In the genomic region with DNA sequence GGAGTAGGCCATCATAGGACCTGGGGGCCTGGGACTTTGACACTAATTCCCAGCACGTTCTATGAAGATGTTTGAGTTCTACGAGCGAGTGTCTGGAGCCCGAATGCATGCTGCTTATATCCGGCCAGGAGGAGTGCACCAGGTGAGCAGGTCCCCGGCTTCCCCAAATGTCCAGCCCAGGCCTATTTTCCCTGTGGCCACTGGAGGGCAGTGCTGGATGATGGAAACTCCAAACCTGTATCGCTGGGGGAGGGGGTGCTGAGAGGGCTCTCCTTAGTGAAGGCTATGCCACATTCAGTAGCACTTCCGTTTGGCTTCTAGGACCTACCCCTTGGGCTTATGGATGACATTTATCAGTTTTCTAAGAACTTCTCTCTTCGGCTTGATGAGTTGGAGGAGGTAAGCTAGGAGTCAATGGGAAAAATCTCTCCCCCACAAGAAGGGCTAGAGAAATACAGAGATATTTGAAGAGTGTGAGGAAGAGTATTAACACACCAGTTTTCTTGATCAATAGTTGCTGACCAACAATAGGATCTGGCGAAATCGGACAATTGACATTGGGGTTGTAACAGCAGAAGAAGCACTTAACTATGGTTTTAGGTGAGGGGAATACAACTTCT, we compare ENCODE assay signal across 2 cellular contexts.
TF ChIP-seq lines count a peak whose summit lies in the region.

No MANE protein-coding gene starts in this region.

TF ChIP-seq in HCT116, 20 proteins besides CTCF, POLR2A, EP300 and RAD21:
- TF ChIP-seq POLR2AphosphoS5 (IDR thresholded peaks at IDR 0.05; ENCODE audit: low read depth, low read length) = no peak
- no peak for TF ChIP-seq EZH2 (IDR thresholded peaks at IDR 0.05)
- no peak for TF ChIP-seq FOSL1 (IDR thresholded peaks at IDR 0.05; ENCODE audit: low read depth)
- peak; percentile 43 for TF ChIP-seq YY1 (IDR thresholded peaks at IDR 0.05; ENCODE audit: extremely low read depth, insufficient replicate concordance, low read depth, low read length)
TF ChIP-seq in HCT116: peak in this region for 1.

TF ChIP-seq in K562, 482 proteins besides CTCF, POLR2A, EP300 and RAD21 (continues in another document):
- TF ChIP-seq NFIC (IDR thresholded peaks at IDR 0.05) (no peak), NFRKB (IDR thresholded peaks at IDR 0.05; ENCODE audit: low read depth) (no peak), KDM4B (IDR thresholded peaks at IDR 0.05; ENCODE audit: borderline replicate concordance in 2 of 2, low read depth in 1 of 2) (no peak), TOE1 (IDR thresholded peaks at IDR 0.05; ENCODE audit: borderline replicate concordance) (no peak), TOE1 (CRISPR knock-in tag; IDR thresholded peaks at IDR 0.05; ENCODE audit: borderline replicate concordance, low read depth) (no peak), RBFOX2 (IDR thresholded peaks at IDR 0.05; ENCODE audit: low read depth, low read length) (0 out of 2 replicates have a peak, but pooled peaks have one; percentile 4), ZNF263 (CRISPR knock-in tag; IDR thresholded peaks at IDR 0.05; ENCODE audit: borderline replicate concordance) (no peak), ZNF133 (CRISPR knock-in tag; IDR thresholded peaks at IDR 0.05) (no peak), ESRRB (CRISPR knock-in tag; IDR thresholded peaks at IDR 0.05; ENCODE audit: borderline replicate concordance) (no peak), STAT5A (IDR thresholded peaks at IDR 0.05; ENCODE audit: borderline replicate concordance, low read length) (no peak), ZNF583 (CRISPR knock-in tag; IDR thresholded peaks at IDR 0.05) (no peak), PTBP1 (IDR thresholded peaks at IDR 0.05; ENCODE audit: low read depth, low read length) (no peak), ZNF197 (CRISPR knock-in tag; IDR thresholded peaks at IDR 0.05; ENCODE audit: low read depth) (no peak), MBD2 (IDR thresholded peaks at IDR 0.05; ENCODE audit: borderline replicate concordance, low read depth) (no peak), ZNF507 (tag; conservative IDR thresholded peaks at IDR 0.05) (no peak), SMAD4 (CRISPR knock-in tag; conservative IDR thresholded peaks at IDR 0.05) (no peak), GATA2 (CRISPR knock-in tag; IDR thresholded peaks at IDR 0.05) (no peak), GATAD2B (IDR thresholded peaks at IDR 0.05; ENCODE audit: borderline replicate concordance) (peak; percentile 54; the same call in 1 of the 2 replicates), CSDE1 (IDR thresholded peaks at IDR 0.05) (no peak), KLF1 (tag; IDR thresholded peaks at IDR 0.05) (no peak), ZNF695 (CRISPR knock-in tag; IDR thresholded peaks at IDR 0.05) (no peak), HNRNPLL (IDR thresholded peaks at IDR 0.05; ENCODE audit: low read depth, low read length, poor library complexity, severe bottlenecking) (no peak), KAT7 (CRISPR knock-in tag; IDR thresholded peaks at IDR 0.05; ENCODE audit: borderline replicate concordance) (no peak), GABPA (tag; conservative IDR thresholded peaks at IDR 0.05; ENCODE audit: low read depth) (0 out of 2 replicates have a peak, but pooled peaks have one; percentile 41), DDX20 (tag; IDR thresholded peaks at IDR 0.05; ENCODE audit: low read depth) (no peak), ETV1 (tag; conservative IDR thresholded peaks at IDR 0.05; ENCODE audit: low read depth) (peak; percentile 57)
- TF ChIP-seq, protein P1, sequence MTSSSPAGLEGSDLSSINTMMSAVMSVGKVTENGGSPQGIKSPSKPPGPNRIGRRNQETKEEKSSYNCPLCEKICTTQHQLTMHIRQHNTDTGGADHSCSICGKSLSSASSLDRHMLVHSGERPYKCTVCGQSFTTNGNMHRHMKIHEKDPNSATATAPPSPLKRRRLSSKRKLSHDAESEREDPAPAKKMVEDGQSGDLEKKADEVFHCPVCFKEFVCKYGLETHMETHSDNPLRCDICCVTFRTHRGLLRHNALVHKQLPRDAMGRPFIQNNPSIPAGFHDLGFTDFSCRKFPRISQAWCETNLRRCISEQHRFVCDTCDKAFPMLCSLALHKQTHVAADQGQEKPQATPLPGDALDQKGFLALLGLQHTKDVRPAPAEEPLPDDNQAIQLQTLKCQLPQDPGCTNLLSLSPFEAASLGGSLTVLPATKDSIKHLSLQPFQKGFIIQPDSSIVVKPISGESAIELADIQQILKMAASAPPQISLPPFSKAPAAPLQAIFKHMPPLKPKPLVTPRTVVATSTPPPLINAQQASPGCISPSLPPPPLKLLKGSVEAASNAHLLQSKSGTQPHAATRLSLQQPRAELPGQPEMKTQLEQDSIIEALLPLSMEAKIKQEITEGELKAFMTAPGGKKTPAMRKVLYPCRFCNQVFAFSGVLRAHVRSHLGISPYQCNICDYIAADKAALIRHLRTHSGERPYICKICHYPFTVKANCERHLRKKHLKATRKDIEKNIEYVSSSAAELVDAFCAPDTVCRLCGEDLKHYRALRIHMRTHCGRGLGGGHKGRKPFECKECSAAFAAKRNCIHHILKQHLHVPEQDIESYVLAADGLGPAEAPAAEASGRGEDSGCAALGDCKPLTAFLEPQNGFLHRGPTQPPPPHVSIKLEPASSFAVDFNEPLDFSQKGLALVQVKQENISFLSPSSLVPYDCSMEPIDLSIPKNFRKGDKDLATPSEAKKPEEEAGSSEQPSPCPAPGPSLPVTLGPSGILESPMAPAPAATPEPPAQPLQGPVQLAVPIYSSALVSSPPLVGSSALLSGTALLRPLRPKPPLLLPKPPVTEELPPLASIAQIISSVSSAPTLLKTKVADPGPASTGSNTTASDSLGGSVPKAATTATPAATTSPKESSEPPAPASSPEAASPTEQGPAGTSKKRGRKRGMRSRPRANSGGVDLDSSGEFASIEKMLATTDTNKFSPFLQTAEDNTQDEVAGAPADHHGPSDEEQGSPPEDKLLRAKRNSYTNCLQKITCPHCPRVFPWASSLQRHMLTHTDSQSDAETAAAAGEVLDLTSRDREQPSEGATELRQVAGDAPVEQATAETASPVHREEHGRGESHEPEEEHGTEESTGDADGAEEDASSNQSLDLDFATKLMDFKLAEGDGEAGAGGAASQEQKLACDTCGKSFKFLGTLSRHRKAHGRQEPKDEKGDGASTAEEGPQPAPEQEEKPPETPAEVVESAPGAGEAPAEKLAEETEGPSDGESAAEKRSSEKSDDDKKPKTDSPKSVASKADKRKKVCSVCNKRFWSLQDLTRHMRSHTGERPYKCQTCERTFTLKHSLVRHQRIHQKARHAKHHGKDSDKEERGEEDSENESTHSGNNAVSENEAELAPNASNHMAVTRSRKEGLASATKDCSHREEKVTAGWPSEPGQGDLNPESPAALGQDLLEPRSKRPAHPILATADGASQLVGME (CRISPR knock-in tag; IDR thresholded peaks at IDR 0.05) = no peak
- TF ChIP-seq, protein P2, sequence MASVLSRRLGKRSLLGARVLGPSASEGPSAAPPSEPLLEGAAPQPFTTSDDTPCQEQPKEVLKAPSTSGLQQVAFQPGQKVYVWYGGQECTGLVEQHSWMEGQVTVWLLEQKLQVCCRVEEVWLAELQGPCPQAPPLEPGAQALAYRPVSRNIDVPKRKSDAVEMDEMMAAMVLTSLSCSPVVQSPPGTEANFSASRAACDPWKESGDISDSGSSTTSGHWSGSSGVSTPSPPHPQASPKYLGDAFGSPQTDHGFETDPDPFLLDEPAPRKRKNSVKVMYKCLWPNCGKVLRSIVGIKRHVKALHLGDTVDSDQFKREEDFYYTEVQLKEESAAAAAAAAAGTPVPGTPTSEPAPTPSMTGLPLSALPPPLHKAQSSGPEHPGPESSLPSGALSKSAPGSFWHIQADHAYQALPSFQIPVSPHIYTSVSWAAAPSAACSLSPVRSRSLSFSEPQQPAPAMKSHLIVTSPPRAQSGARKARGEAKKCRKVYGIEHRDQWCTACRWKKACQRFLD (CRISPR knock-in tag; IDR thresholded peaks at IDR 0.05) = no peak
- TF ChIP-seq, protein P3, sequence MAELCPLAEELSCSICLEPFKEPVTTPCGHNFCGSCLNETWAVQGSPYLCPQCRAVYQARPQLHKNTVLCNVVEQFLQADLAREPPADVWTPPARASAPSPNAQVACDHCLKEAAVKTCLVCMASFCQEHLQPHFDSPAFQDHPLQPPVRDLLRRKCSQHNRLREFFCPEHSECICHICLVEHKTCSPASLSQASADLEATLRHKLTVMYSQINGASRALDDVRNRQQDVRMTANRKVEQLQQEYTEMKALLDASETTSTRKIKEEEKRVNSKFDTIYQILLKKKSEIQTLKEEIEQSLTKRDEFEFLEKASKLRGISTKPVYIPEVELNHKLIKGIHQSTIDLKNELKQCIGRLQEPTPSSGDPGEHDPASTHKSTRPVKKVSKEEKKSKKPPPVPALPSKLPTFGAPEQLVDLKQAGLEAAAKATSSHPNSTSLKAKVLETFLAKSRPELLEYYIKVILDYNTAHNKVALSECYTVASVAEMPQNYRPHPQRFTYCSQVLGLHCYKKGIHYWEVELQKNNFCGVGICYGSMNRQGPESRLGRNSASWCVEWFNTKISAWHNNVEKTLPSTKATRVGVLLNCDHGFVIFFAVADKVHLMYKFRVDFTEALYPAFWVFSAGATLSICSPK (IDR thresholded peaks at IDR 0.05; ENCODE audit: borderline replicate concordance) = no peak
- TF ChIP-seq, protein P4, sequence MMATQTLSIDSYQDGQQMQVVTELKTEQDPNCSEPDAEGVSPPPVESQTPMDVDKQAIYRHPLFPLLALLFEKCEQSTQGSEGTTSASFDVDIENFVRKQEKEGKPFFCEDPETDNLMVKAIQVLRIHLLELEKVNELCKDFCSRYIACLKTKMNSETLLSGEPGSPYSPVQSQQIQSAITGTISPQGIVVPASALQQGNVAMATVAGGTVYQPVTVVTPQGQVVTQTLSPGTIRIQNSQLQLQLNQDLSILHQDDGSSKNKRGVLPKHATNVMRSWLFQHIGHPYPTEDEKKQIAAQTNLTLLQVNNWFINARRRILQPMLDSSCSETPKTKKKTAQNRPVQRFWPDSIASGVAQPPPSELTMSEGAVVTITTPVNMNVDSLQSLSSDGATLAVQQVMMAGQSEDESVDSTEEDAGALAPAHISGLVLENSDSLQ (IDR thresholded peaks at IDR 0.05) = no peak
- TF ChIP-seq, protein P5, sequence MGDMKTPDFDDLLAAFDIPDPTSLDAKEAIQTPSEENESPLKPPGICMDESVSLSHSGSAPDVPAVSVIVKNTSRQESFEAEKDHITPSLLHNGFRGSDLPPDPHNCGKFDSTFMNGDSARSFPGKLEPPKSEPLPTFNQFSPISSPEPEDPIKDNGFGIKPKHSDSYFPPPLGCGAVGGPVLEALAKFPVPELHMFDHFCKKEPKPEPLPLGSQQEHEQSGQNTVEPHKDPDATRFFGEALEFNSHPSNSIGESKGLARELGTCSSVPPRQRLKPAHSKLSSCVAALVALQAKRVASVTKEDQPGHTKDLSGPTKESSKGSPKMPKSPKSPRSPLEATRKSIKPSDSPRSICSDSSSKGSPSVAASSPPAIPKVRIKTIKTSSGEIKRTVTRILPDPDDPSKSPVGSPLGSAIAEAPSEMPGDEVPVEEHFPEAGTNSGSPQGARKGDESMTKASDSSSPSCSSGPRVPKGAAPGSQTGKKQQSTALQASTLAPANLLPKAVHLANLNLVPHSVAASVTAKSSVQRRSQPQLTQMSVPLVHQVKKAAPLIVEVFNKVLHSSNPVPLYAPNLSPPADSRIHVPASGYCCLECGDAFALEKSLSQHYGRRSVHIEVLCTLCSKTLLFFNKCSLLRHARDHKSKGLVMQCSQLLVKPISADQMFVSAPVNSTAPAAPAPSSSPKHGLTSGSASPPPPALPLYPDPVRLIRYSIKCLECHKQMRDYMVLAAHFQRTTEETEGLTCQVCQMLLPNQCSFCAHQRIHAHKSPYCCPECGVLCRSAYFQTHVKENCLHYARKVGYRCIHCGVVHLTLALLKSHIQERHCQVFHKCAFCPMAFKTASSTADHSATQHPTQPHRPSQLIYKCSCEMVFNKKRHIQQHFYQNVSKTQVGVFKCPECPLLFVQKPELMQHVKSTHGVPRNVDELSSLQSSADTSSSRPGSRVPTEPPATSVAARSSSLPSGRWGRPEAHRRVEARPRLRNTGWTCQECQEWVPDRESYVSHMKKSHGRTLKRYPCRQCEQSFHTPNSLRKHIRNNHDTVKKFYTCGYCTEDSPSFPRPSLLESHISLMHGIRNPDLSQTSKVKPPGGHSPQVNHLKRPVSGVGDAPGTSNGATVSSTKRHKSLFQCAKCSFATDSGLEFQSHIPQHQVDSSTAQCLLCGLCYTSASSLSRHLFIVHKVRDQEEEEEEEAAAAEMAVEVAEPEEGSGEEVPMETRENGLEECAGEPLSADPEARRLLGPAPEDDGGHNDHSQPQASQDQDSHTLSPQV (IDR thresholded peaks at IDR 0.05) = 0 out of 2 replicates have a peak, but pooled peaks have one; percentile 22
- TF ChIP-seq, protein P6, sequence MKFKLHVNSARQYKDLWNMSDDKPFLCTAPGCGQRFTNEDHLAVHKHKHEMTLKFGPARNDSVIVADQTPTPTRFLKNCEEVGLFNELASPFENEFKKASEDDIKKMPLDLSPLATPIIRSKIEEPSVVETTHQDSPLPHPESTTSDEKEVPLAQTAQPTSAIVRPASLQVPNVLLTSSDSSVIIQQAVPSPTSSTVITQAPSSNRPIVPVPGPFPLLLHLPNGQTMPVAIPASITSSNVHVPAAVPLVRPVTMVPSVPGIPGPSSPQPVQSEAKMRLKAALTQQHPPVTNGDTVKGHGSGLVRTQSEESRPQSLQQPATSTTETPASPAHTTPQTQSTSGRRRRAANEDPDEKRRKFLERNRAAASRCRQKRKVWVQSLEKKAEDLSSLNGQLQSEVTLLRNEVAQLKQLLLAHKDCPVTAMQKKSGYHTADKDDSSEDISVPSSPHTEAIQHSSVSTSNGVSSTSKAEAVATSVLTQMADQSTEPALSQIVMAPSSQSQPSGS (CRISPR knock-in tag; IDR thresholded peaks at IDR 0.05) = no peak
- TF ChIP-seq, protein P7, sequence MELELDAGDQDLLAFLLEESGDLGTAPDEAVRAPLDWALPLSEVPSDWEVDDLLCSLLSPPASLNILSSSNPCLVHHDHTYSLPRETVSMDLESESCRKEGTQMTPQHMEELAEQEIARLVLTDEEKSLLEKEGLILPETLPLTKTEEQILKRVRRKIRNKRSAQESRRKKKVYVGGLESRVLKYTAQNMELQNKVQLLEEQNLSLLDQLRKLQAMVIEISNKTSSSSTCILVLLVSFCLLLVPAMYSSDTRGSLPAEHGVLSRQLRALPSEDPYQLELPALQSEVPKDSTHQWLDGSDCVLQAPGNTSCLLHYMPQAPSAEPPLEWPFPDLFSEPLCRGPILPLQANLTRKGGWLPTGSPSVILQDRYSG (tag; conservative IDR thresholded peaks at IDR 0.05; ENCODE audit: low read depth) = no peak
- TF ChIP-seq, protein P8, sequence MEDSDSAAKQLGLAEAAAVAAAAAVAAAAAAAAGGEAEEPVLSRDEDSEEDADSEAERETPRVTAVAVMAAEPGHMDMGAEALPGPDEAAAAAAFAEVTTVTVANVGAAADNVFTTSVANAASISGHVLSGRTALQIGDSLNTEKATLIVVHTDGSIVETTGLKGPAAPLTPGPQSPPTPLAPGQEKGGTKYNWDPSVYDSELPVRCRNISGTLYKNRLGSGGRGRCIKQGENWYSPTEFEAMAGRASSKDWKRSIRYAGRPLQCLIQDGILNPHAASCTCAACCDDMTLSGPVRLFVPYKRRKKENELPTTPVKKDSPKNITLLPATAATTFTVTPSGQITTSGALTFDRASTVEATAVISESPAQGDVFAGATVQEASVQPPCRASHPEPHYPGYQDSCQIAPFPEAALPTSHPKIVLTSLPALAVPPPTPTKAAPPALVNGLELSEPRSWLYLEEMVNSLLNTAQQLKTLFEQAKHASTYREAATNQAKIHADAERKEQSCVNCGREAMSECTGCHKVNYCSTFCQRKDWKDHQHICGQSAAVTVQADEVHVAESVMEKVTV (CRISPR knock-in tag; IDR thresholded peaks at IDR 0.05) = peak; percentile 85
- TF ChIP-seq, protein P9, sequence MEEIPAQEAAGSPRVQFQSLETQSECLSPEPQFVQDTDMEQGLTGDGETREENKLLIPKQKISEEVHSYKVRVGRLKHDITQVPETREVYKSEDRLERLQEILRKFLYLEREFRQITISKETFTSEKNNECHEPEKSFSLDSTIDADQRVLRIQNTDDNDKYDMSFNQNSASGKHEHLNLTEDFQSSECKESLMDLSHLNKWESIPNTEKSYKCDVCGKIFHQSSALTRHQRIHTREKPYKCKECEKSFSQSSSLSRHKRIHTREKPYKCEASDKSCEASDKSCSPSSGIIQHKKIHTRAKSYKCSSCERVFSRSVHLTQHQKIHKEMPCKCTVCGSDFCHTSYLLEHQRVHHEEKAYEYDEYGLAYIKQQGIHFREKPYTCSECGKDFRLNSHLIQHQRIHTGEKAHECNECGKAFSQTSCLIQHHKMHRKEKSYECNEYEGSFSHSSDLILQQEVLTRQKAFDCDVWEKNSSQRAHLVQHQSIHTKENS (CRISPR knock-in tag; IDR thresholded peaks at IDR 0.05) = no peak
